Comparison of ENCODE assay signal across 8 cellular contexts in genomic region chr15:56918907-56919707, GRCh38. TPM values are rescaled to one million over a fixed set of nuclear protein-coding genes. Genes with fewer than 3 reads are reported as not detected.
DNase-seq lines count a peak whose midpoint lies in the region; ATAC-seq lines count a peak whose summit lies in the region.

No MANE protein-coding gene starts in this region.

- peak overlapping the region; percentile 97 for H3K9ac ChIP-seq in endocrine pancreas (ENCODE audit: control insufficient read depth, insufficient read depth, low read length)

- no peaks in the 10 kb centered on the region for H3K36me3 ChIP-seq in endocrine pancreas (ENCODE audit: control insufficient read depth, insufficient read depth, low read length)

- H3K4me1 ChIP-seq in endocrine pancreas (ENCODE audit: control insufficient read depth, insufficient read depth, low read length) (peaks cover 13% of the 10 kb centered on the region), mononuclear cell (ENCODE audit: insufficient read depth, low read length) (peaks cover 21% of the 10 kb centered on the region)

- no peak overlapping the region for H3K4me3 ChIP-seq in endocrine pancreas (ENCODE audit: control insufficient read depth, insufficient read depth, low read length)
- H3K4me3 ChIP-seq in mononuclear cell (ENCODE audit: low read length) = peak overlapping the region; percentile 84

- DNase-seq in NCI-H2029 (lab: John Stamatoyannopoulos, UW) = peak; percentile 3
- DNase-seq in NCI-H2029 treated with DMSO at 0.1 percent for 48 hours (lab: John Stamatoyannopoulos, UW) = no peak
- peak; percentile 55 for DNase-seq in NCI-H226
- peak; percentile 62 for DNase-seq in activated CD8-positive, alpha-beta memory T cell treated with anti-CD3 and anti-CD28 coated beads, Interleukin-2, amount 50 U/mL, for 4 hours
- DNase-seq in stimulated activated CD8-positive, alpha-beta memory T cell treated with anti-CD3 and anti-CD28 coated beads, Interleukin-4, amount 100 ng/mL, for 4 hours (ENCODE audit: low read depth in 2 of 2, low spot score in 1 of 2) = peak; percentile 23 to 40

- no peaks in the 10 kb centered on the region for H3K27me3 ChIP-seq in endocrine pancreas (ENCODE audit: control insufficient read depth, insufficient read depth, low read length)
- H3K27me3 ChIP-seq in mononuclear cell (ENCODE audit: insufficient read depth, low read length) = no peaks in the 10 kb centered on the region

- H3K9me3 ChIP-seq in endocrine pancreas (ENCODE audit: control insufficient read depth, low read length) (no peaks in the 10 kb centered on the region), mononuclear cell (ENCODE audit: low read depth, low read length) (no peaks in the 10 kb centered on the region)

- peak; percentile 29 for ATAC-seq in HG02678 (IDR thresholded peaks at IDR 0.05; ENCODE audit: unreplicated experiment)

RNA-seq across cellular contexts. Expression of gene TCF12, which starts 0.7 kb away (rescaled TPM):
- 45.8 TPM for total RNA-seq in mononuclear cell
